ENCODE assay signal across 18 cellular contexts in genomic region chr5:149941795-149942194, GRCh38. TPM values are rescaled to one million over a fixed set of nuclear protein-coding genes. Genes with fewer than 3 reads are reported as not detected.
"Had no signal": no experiment of that assay in that cellular context is flagged by ENCODE, and none has a peak within 500 bp of the region (broad histone marks: within the 10 kb centered on the region; RNA-seq: fewer than 3 reads in every experiment).

No MANE protein-coding gene starts in this region.

- H3K9me3 ChIP-seq: esophagus squamous epithelium, heart right ventricle, neutrophil, pancreas had no signal

- H3K36me3 ChIP-seq: cardiac muscle cell, esophagus squamous epithelium, heart right ventricle, neutrophil, pancreas had no signal

- H3K27ac ChIP-seq: heart right ventricle, neutrophil, pancreas had no signal

- H3K4me1 Mint-ChIP-seq: naive thymus-derived CD8-positive, alpha-beta T cell; stimulated activated naive CD8-positive, alpha-beta T cell treated with anti-CD3 and anti-CD28 coated beads, Interleukin-15, amount 100 ng/mL, for 72 hours had no signal

- ATAC-seq: effector memory CD8-positive, alpha-beta T cell; left cardiac atrium; naive thymus-derived CD8-positive, alpha-beta T cell; pancreas; stimulated activated naive CD8-positive, alpha-beta T cell treated with anti-CD3 and anti-CD28 coated beads, Interleukin-15, amount 100 ng/mL, for 72 hours had no signal

- H3K4me3 ChIP-seq: cardiac muscle cell, esophagus squamous epithelium, heart right ventricle, pancreas, smooth muscle cell had no signal

- H3K4me3 Mint-ChIP-seq: activated CD4-positive, alpha-beta memory T cell treated with anti-CD3 and anti-CD28 coated beads for 36 hours; activated naive CD8-positive, alpha-beta T cell; effector memory CD8-positive, alpha-beta T cell; stimulated activated naive CD8-positive, alpha-beta T cell treated with anti-CD3 and anti-CD28 coated beads, Interleukin-15, amount 100 ng/mL, for 72 hours; T-helper 1 cell treated with Interleukin-12 subunit alpha and Interleukin-12 subunit beta and Interleukin-4 antibody, amounts not matched to agents 30 μg/mL and 1 μg/mL, for 36 hours; type B pancreatic cell had no signal

- H3K27me3 Mint-ChIP-seq: stimulated activated naive CD8-positive, alpha-beta T cell treated with anti-CD3 and anti-CD28 coated beads, Interleukin-15, amount 100 ng/mL, for 72 hours had no signal

- H3K9me3 Mint-ChIP-seq: activated CD4-positive, alpha-beta memory T cell treated with anti-CD3 and anti-CD28 coated beads for 36 hours; effector memory CD8-positive, alpha-beta T cell; naive thymus-derived CD8-positive, alpha-beta T cell; stimulated activated naive CD8-positive, alpha-beta T cell treated with anti-CD3 and anti-CD28 coated beads, Interleukin-15, amount 100 ng/mL, for 72 hours; T-helper 1 cell treated with Interleukin-12 subunit alpha and Interleukin-12 subunit beta and Interleukin-4 antibody, amounts not matched to agents 30 μg/mL and 1 μg/mL, for 36 hours; type B pancreatic cell had no signal

- H3K36me3 Mint-ChIP-seq: activated CD4-positive, alpha-beta memory T cell treated with anti-CD3 and anti-CD28 coated beads for 36 hours; activated naive CD8-positive, alpha-beta T cell; naive thymus-derived CD8-positive, alpha-beta T cell; type B pancreatic cell had no signal

- H3K27me3 ChIP-seq: cardiac muscle cell, esophagus squamous epithelium, neutrophil, pancreas had no signal

- H3K27ac Mint-ChIP-seq: activated CD4-positive, alpha-beta memory T cell treated with anti-CD3 and anti-CD28 coated beads for 36 hours; activated naive CD8-positive, alpha-beta T cell; effector memory CD8-positive, alpha-beta T cell; T-helper 1 cell treated with Interleukin-12 subunit alpha and Interleukin-12 subunit beta and Interleukin-4 antibody, amounts not matched to agents 30 μg/mL and 1 μg/mL, for 36 hours had no signal

- DNase-seq: activated CD4-positive, alpha-beta memory T cell treated with anti-CD3 and anti-CD28 coated beads for 36 hours; activated T-cell treated with anti-CD3 and anti-CD28 coated beads for 4 hours; effector memory CD8-positive, alpha-beta T cell; esophagus squamous epithelium; heart right ventricle; left cardiac atrium; naive thymus-derived CD8-positive, alpha-beta T cell; pancreas; stimulated activated CD4-positive, alpha-beta T cell treated with anti-CD3 and anti-CD28 coated beads, Interleukin-4, amount 100 ng/mL, for 1 hour; stimulated activated naive CD8-positive, alpha-beta T cell treated with anti-CD3 and anti-CD28 coated beads, Interleukin-15, amount 100 ng/mL, for 72 hours had no signal

RNA-seq across cellular contexts. Expression of gene PDE6A, which starts 2.8 kb away (rescaled TPM):
- total RNA-seq: activated CD4-positive, alpha-beta memory T cell treated with anti-CD3 and anti-CD28 coated beads for 36 hours; cardiac muscle cell; naive thymus-derived CD8-positive, alpha-beta T cell; pancreas; sciatic nerve; smooth muscle cell; temporal lobe had no signal
- polyA plus RNA-seq: cardiac muscle cell; naive thymus-derived CD8-positive, alpha-beta T cell; pancreas had no signal
